Comparison of ENCODE assay signal across 13 cellular contexts in genomic region chr7:452230-452751, GRCh38.
DNase-seq lines count a peak whose midpoint lies in the region; ATAC-seq and TF ChIP-seq lines count a peak whose summit lies in the region.
"Had no signal": no experiment of that assay in that cellular context is flagged by ENCODE, and none has a peak within 500 bp of the region (broad histone marks: within the 10 kb centered on the region; RNA-seq: fewer than 3 reads in every experiment).

No MANE protein-coding gene starts in this region.

- H3K4me3 ChIP-seq in GM06990 (replicated peaks; ENCODE audit: low read depth, low read length) (peak overlapping the region; percentile 22), iPS-15b (ENCODE audit: low read depth, low read length) (peak overlapping the region; percentile 28), trophoblast cell (ENCODE audit: low read depth, low read length) (no peak overlapping the region), MG63 (no peak overlapping the region)
- H3K4me3 ChIP-seq: adrenal gland had no signal

- H2BK120ac ChIP-seq in trophoblast cell (ENCODE audit: insufficient read depth, low read length, poor library complexity): no peak overlapping the region

- H3K23ac ChIP-seq in trophoblast cell (ENCODE audit: low read length): no peak overlapping the region

- H3K27me3 Mint-ChIP-seq in activated CD4-positive, alpha-beta memory T cell treated with anti-CD3 and anti-CD28 coated beads for 36 hours: peaks cover 9% of the 10 kb centered on the region

- no peak overlapping the region for H4K91ac ChIP-seq in trophoblast cell (ENCODE audit: low read depth, low read length)

- H3K4me1 Mint-ChIP-seq in activated CD4-positive, alpha-beta memory T cell treated with anti-CD3 and anti-CD28 coated beads for 36 hours (ENCODE audit: low read depth): peaks cover 5% of the 10 kb centered on the region

- peak overlapping the region; percentile 16 for H4K8ac ChIP-seq in trophoblast cell (ENCODE audit: low read depth, low read length)

- H2AK5ac ChIP-seq in trophoblast cell (ENCODE audit: low read length): no peak overlapping the region

- peaks cover 3% of the 10 kb centered on the region for H3K79me1 ChIP-seq in trophoblast cell (ENCODE audit: low read length)

- no peak overlapping the region for H4K12ac ChIP-seq in trophoblast cell (ENCODE audit: low read depth, low read length)

- POLR2A ChIA-PET in activated CD4-positive, alpha-beta memory T cell treated with anti-CD3 and anti-CD28 coated beads for 36 hours (lab: Charles Lee): no interaction called here

- no CpG with 5 or more reads among the region's 30 CpGs for WGBS in trophoblast cell (ENCODE audit: extremely low coverage, insufficient coverage, insufficient read length)

- H3K27ac Mint-ChIP-seq in activated CD4-positive, alpha-beta memory T cell treated with anti-CD3 and anti-CD28 coated beads for 36 hours: no peak overlapping the region

- H3K36me3 Mint-ChIP-seq in activated CD4-positive, alpha-beta memory T cell treated with anti-CD3 and anti-CD28 coated beads for 36 hours: no peaks in the 10 kb centered on the region
- H3K36me3 Mint-ChIP-seq: CD4-positive, alpha-beta memory T cell had no signal

- H2BK5ac ChIP-seq in trophoblast cell (ENCODE audit: low read depth, low read length, poor library complexity): no peak overlapping the region

- peak overlapping the region; percentile 15 for H2BK12ac ChIP-seq in trophoblast cell (ENCODE audit: low read length)

- no peaks in the 10 kb centered on the region for H3K9me3 ChIP-seq in iPS-15b (ENCODE audit: control insufficient read depth, insufficient read depth, low read length)
- no peaks in the 10 kb centered on the region for H3K9me3 ChIP-seq in trophoblast cell (ENCODE audit: insufficient read depth, low read depth, low read length)
- no peaks in the 10 kb centered on the region for H3K9me3 ChIP-seq in MG63
- H3K9me3 ChIP-seq: adrenal gland had no signal

- H3K36me3 ChIP-seq in GM06990 (ENCODE audit: control insufficient read depth, insufficient read depth, low read length): no peaks in the 10 kb centered on the region
- H3K36me3 ChIP-seq in iPS-15b (ENCODE audit: control insufficient read depth, insufficient read depth, low read length): peaks cover 3% of the 10 kb centered on the region
- H3K36me3 ChIP-seq in trophoblast cell (ENCODE audit: control insufficient read depth in 1 of 2, insufficient read depth in 2 of 2, low read length in 2 of 2): no peaks in the 10 kb centered on the region
- no peaks in the 10 kb centered on the region for H3K36me3 ChIP-seq in MG63
- H3K36me3 ChIP-seq: adrenal gland had no signal

- no peak overlapping the region for H2AFZ ChIP-seq in trophoblast cell (ENCODE audit: insufficient read depth, low read length, poor library complexity)

- no peak for ATAC-seq in GM18867 (IDR thresholded peaks at IDR 0.05; ENCODE audit: unreplicated experiment)

- H3K14ac ChIP-seq in trophoblast cell (ENCODE audit: low read length): no peak overlapping the region

- TF ChIP-seq CTCF in GM06990 (IDR thresholded peaks at IDR 0.05; ENCODE audit: insufficient read depth, low read length, poor library complexity, severe bottlenecking): no peak

- no peaks in the 10 kb centered on the region for H3K27me3 ChIP-seq in GM06990 (replicated peaks; ENCODE audit: control insufficient read depth, insufficient read depth, low read length)
- peaks cover 12% of the 10 kb centered on the region for H3K27me3 ChIP-seq in iPS-15b (ENCODE audit: control insufficient read depth, insufficient read depth, low read length)
- H3K27me3 ChIP-seq in trophoblast cell (ENCODE audit: insufficient read depth, low read length): peaks cover 2% of the 10 kb centered on the region
- peaks cover 4% of the 10 kb centered on the region; the same call in 1 of the 2 replicates for H3K27me3 ChIP-seq in MG63

- H3K79me2 ChIP-seq in trophoblast cell (ENCODE audit: control insufficient read depth, insufficient read depth, low read length, poor library complexity): no peaks in the 10 kb centered on the region

- no peaks in the 10 kb centered on the region for H3K9me3 Mint-ChIP-seq in activated CD4-positive, alpha-beta memory T cell treated with anti-CD3 and anti-CD28 coated beads for 36 hours
- H3K9me3 Mint-ChIP-seq: CD4-positive, alpha-beta memory T cell had no signal

- H3K4me1 ChIP-seq in iPS-15b (ENCODE audit: control insufficient read depth, insufficient read depth, low read length): peaks cover 9% of the 10 kb centered on the region
- H3K4me1 ChIP-seq in trophoblast cell (ENCODE audit: control insufficient read depth in 1 of 2, insufficient read depth in 2 of 2, low read length in 2 of 2): peaks cover 12 to 14% of the 10 kb centered on the region in 2 experiments

- no peak overlapping the region for H3K27ac ChIP-seq in trophoblast cell (ENCODE audit: low read depth, low read length)
- H3K27ac ChIP-seq: adrenal gland, epithelial cell of prostate had no signal

- no peak overlapping the region for H3K4ac ChIP-seq in trophoblast cell (ENCODE audit: low read depth, low read length)

- H3K18ac ChIP-seq in trophoblast cell (ENCODE audit: low read length): peak overlapping the region; percentile 33

- CTCF ChIA-PET in activated CD4-positive, alpha-beta memory T cell treated with anti-CD3 and anti-CD28 coated beads for 36 hours (lab: Charles Lee): no interaction called here

- no peak overlapping the region for H3K4me3 Mint-ChIP-seq in activated CD4-positive, alpha-beta memory T cell treated with anti-CD3 and anti-CD28 coated beads for 36 hours

- no peak overlapping the region for H3K9ac ChIP-seq in iPS-15b (ENCODE audit: low read depth, low read length)
- no peak overlapping the region for H3K9ac ChIP-seq in trophoblast cell (ENCODE audit: low read length)

- intact Hi-C loops in activated CD4-positive, alpha-beta memory T cell treated with anti-CD3 and anti-CD28 coated beads for 36 hours (cut with micrococcal nuclease): no loop called here

- DNase-seq in GM06990 (ENCODE audit: extremely low read depth, insufficient read length): no peak
- DNase-seq in amniotic epithelial cell (ENCODE audit: low read depth): peak; percentile 76
- no peak for DNase-seq in trophoblast cell
- no peak for DNase-seq in MG63
- DNase-seq in NCI-H1930 (lab: John Stamatoyannopoulos, UW): no peak
- DNase-seq in activated CD4-positive, alpha-beta memory T cell treated with anti-CD3 and anti-CD28 coated beads for 36 hours: no peak
- DNase-seq: kidney glomerular epithelial cell, T-helper 2 cell had no signal

- H3K4me2 ChIP-seq in trophoblast cell (ENCODE audit: low read length): peak overlapping the region; percentile 38

Comparison
In these comparisons a context has a peak if more than half of its experiments do, and no peak if none do; other contexts are left out.
1. H3K4me3 ChIP-seq: peak in GM06990 (single experiment) and iPS-15b (single experiment); none in trophoblast cell (single experiment) and MG63 (single experiment).